Comparison of ENCODE assay signal across 12 cellular contexts in the genomic region with DNA sequence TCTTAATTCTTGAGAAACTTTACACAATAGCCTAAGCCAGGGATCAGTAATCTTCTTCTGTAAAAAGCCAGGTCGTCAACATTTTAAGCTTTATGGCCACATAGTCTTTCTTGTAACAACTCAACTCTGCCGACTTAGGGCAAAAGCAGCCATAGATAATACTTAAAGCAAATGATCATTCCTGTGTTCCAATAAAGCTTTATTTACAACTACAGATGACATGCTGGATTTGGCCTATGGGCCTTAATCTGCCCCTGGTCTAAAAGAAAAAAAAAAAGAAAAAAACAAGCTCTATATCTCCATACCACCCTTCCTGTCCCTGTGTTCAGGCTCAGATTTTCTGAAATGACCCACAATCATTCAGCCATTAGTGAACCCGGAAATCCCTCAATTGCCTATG.
A peak's percentile ranks its signal among the peaks of the same experiment; 100 is the strongest.
DNase-seq lines count a peak whose midpoint lies in the region; TF ChIP-seq lines count a peak whose summit lies in the region.
"Had no signal": no experiment of that assay in that cellular context is flagged by ENCODE, and none has a peak within 500 bp of the region (broad histone marks: within the 10 kb centered on the region; RNA-seq: fewer than 3 reads in every experiment).

No MANE protein-coding gene starts in this region.

- no peak for TF ChIP-seq POLR2A in suprapubic skin (IDR thresholded peaks at IDR 0.05)

- no peaks in the 10 kb centered on the region for H3K9me3 Mint-ChIP-seq in nephron
- H3K9me3 Mint-ChIP-seq: IgD-negative memory B cell had no signal

- no peaks in the 10 kb centered on the region for H3K36me3 Mint-ChIP-seq in nephron (ENCODE audit: low read depth)
- H3K36me3 Mint-ChIP-seq: CD4-positive, alpha-beta memory T cell; IgD-negative memory B cell had no signal

- DNase-seq in WERI-Rb-1 (no peak), dermis blood vessel endothelial cell (peak; percentile 15), MG63 (no peak), suprapubic skin (ENCODE audit: low spot score in 2 of 2) (no peak), HCEC 1CT (no peak)
- DNase-seq: BE2C; CD4-positive, alpha-beta memory T cell; DMS79 had no signal

- no peak overlapping the region for H3K4me3 ChIP-seq in WERI-Rb-1 (ENCODE audit: low read depth, low read length)
- no peak overlapping the region for H3K4me3 ChIP-seq in MG63
- no peak overlapping the region for H3K4me3 ChIP-seq in suprapubic skin
- H3K4me3 ChIP-seq: A549 had no signal

- H3K27me3 ChIP-seq in WERI-Rb-1 (ENCODE audit: insufficient read depth, low read depth, severe bottlenecking): no peaks in the 10 kb centered on the region
- H3K27me3 ChIP-seq in MG63: no peaks in the 10 kb centered on the region
- no peaks in the 10 kb centered on the region for H3K27me3 ChIP-seq in suprapubic skin
- H3K27me3 ChIP-seq: BE2C had no signal

- H3K4me1 Mint-ChIP-seq in nephron: peaks cover 37% of the 10 kb centered on the region
- H3K4me1 Mint-ChIP-seq: CD4-positive, alpha-beta memory T cell had no signal

- no peak for TF ChIP-seq EP300 in suprapubic skin (IDR thresholded peaks at IDR 0.05)

- TF ChIP-seq CTCF in WERI-Rb-1 (IDR thresholded peaks at IDR 0.05; ENCODE audit: low read depth, low read length): no peak
- no peak for TF ChIP-seq CTCF in nephron (IDR thresholded peaks at IDR 0.05; ENCODE audit: unreplicated experiment in 3 of 3)
- no peak for TF ChIP-seq CTCF in suprapubic skin (IDR thresholded peaks at IDR 0.05)

- H3K27me3 Mint-ChIP-seq in nephron (ENCODE audit: low read depth): peaks cover 8% of the 10 kb centered on the region

- WGBS in suprapubic skin: 75% methylated on average over 3 of the region's 3 CpGs

- H3K4me3 Mint-ChIP-seq in nephron: no peak overlapping the region
- H3K4me3 Mint-ChIP-seq: CD4-positive, alpha-beta memory T cell; IgD-negative memory B cell had no signal

- peak overlapping the region; percentile 19 for H3K27ac ChIP-seq in WERI-Rb-1
- H3K27ac ChIP-seq in suprapubic skin: no peak overlapping the region
- H3K27ac ChIP-seq: A549, C4-2B had no signal

- H3K36me3 ChIP-seq in WERI-Rb-1: no peaks in the 10 kb centered on the region
- no peaks in the 10 kb centered on the region for H3K36me3 ChIP-seq in MG63
- H3K36me3 ChIP-seq in suprapubic skin: no peaks in the 10 kb centered on the region
- H3K36me3 ChIP-seq: BE2C had no signal

- H3K27ac Mint-ChIP-seq in nephron: peak overlapping the region; percentile 21 to 73 (median 40)
- H3K27ac Mint-ChIP-seq: CD4-positive, alpha-beta memory T cell; IgD-negative memory B cell had no signal

- H3K4me1 ChIP-seq in suprapubic skin: no peaks in the 10 kb centered on the region
- H3K4me1 ChIP-seq: BE2C had no signal

- H3K9me3 ChIP-seq in WERI-Rb-1 (ENCODE audit: severe bottlenecking): no peaks in the 10 kb centered on the region
- H3K9me3 ChIP-seq in MG63: no peaks in the 10 kb centered on the region
- H3K9me3 ChIP-seq in suprapubic skin: no peaks in the 10 kb centered on the region
- H3K9me3 ChIP-seq: A549 had no signal
